Comparison of ENCODE assay signal across 21 cellular contexts in genomic region chr4:168885416-168885815, GRCh38.
"Had no signal": no experiment of that assay in that cellular context is flagged by ENCODE, and none has a peak within 500 bp of the region (broad histone marks: within the 10 kb centered on the region; RNA-seq: fewer than 3 reads in every experiment).

No MANE protein-coding gene starts in this region.

- H3K4me3 Mint-ChIP-seq: activated naive CD4-positive, alpha-beta T cell treated with anti-CD3 and anti-CD28 coated beads, Interleukin-2, amount 10 ng/mL, durations not matched to agents 7 days and 5 days; effector memory CD8-positive, alpha-beta T cell; naive thymus-derived CD8-positive, alpha-beta T cell; T-helper 1 cell treated with Interleukin-12 subunit alpha and Interleukin-12 subunit beta and Interleukin-4 antibody, amounts not matched to agents 30 μg/mL and 1 μg/mL, for 36 hours had no signal

- H3K4me1 Mint-ChIP-seq: activated naive CD4-positive, alpha-beta T cell treated with anti-CD3 and anti-CD28 coated beads, Interleukin-2, amount 10 ng/mL, durations not matched to agents 7 days and 5 days had no signal

- H3K27me3 ChIP-seq: foreskin keratinocyte, pancreas, right lobe of liver, thyroid gland had no signal

- ATAC-seq: effector memory CD8-positive, alpha-beta T cell; left ventricle myocardium superior; mucosa of descending colon; naive thymus-derived CD8-positive, alpha-beta T cell; right lobe of liver had no signal

- DNase-seq: activated CD4-positive, alpha-beta T cell treated with anti-CD3 and anti-CD28 coated beads for 1 hour; activated CD8-positive, alpha-beta memory T cell treated with anti-CD3 and anti-CD28 coated beads for 24 hours; activated CD8-positive, alpha-beta memory T cell treated with anti-CD3 and anti-CD28 coated beads, Interleukin-2, amount 50 U/mL, for 48 hours; activated effector memory CD4-positive, alpha-beta T cell treated with Interleukin-2 at 50 U/mL for 16 hours; activated naive CD4-positive, alpha-beta T cell treated with anti-CD3 and anti-CD28 coated beads, Interleukin-2, amount 10 ng/mL, durations not matched to agents 7 days and 5 days; activated T-cell treated with anti-CD3 and anti-CD28 coated beads, Interleukin-2, amount 50 U/mL, for 48 hours; aorta; dermis blood vessel endothelial cell; effector memory CD8-positive, alpha-beta T cell; foreskin keratinocyte; hypothalamus; kidney; left ventricle myocardium superior; mucosa of descending colon; naive thymus-derived CD8-positive, alpha-beta T cell; pancreas; right lobe of liver; stimulated activated naive CD4-positive, alpha-beta T cell; thyroid gland; WERI-Rb-1 had no signal

- H3K9me3 ChIP-seq: mucosa of descending colon, pancreas, right lobe of liver, thyroid gland had no signal

- H3K27ac ChIP-seq: foreskin keratinocyte, pancreas, right lobe of liver, thyroid gland, WERI-Rb-1 had no signal

- H3K27ac Mint-ChIP-seq: activated naive CD4-positive, alpha-beta T cell treated with anti-CD3 and anti-CD28 coated beads, Interleukin-2, amount 10 ng/mL, durations not matched to agents 7 days and 5 days; naive thymus-derived CD8-positive, alpha-beta T cell; T-helper 1 cell treated with Interleukin-12 subunit alpha and Interleukin-12 subunit beta and Interleukin-4 antibody, amounts not matched to agents 30 μg/mL and 1 μg/mL, for 36 hours had no signal

- H3K4me3 ChIP-seq: mucosa of descending colon, pancreas, right lobe of liver, thyroid gland had no signal

- H3K36me3 Mint-ChIP-seq: activated naive CD4-positive, alpha-beta T cell treated with anti-CD3 and anti-CD28 coated beads, Interleukin-2, amount 10 ng/mL, durations not matched to agents 7 days and 5 days had no signal

- H3K36me3 ChIP-seq: pancreas, right lobe of liver had no signal

- H3K9me3 Mint-ChIP-seq: activated naive CD4-positive, alpha-beta T cell treated with anti-CD3 and anti-CD28 coated beads, Interleukin-2, amount 10 ng/mL, durations not matched to agents 7 days and 5 days; effector memory CD8-positive, alpha-beta T cell; naive thymus-derived CD8-positive, alpha-beta T cell; T-helper 1 cell treated with Interleukin-12 subunit alpha and Interleukin-12 subunit beta and Interleukin-4 antibody, amounts not matched to agents 30 μg/mL and 1 μg/mL, for 36 hours had no signal
